ENCODE assay signal across 21 cellular contexts in genomic region chr2:217184242-217184641, GRCh38.
"Had no signal": no experiment of that assay in that cellular context is flagged by ENCODE, and none has a peak within 500 bp of the region (broad histone marks: within the 10 kb centered on the region; RNA-seq: fewer than 3 reads in every experiment).

No MANE protein-coding gene starts in this region.

- H3K4me2 ChIP-seq: hepatocyte, neural progenitor cell had no signal

- DNase-seq: colonic mucosa; effector CD8-positive, alpha-beta T cell; heart left ventricle; kidney glomerular epithelial cell; left ventricle myocardium superior; naive thymus-derived CD4-positive, alpha-beta T cell; right lobe of liver; small intestine; stimulated activated CD4-positive, alpha-beta T cell treated with anti-CD3 and anti-CD28 coated beads, Interleukin-15, amount 100 ng/mL, for 24 hours; stimulated activated CD4-positive, alpha-beta T cell treated with anti-CD3 and anti-CD28 coated beads, Interleukin-2, amount 100 ng/mL, for 48 hours; stimulated activated naive B cell treated with anti-CD40 and anti-IgM and Interleukin-4, amounts not matched to agents 10 μg/mL and 1 μg/mL and 100 μg/mL, for 72 hours; upper lobe of left lung had no signal

- H3K27me3 ChIP-seq: colonic mucosa, gastroesophageal sphincter, heart left ventricle, hepatocyte, neural progenitor cell, right lobe of liver, tibial nerve, upper lobe of left lung had no signal

- ATAC-seq: gastroesophageal sphincter; heart left ventricle; left ventricle myocardium superior; naive thymus-derived CD4-positive, alpha-beta T cell; right lobe of liver; stimulated activated naive B cell treated with anti-CD40 and anti-IgM and Interleukin-4, amounts not matched to agents 10 μg/mL and 1 μg/mL and 100 μg/mL, for 72 hours had no signal

- H3K36me3 ChIP-seq: colonic mucosa, gastroesophageal sphincter, heart left ventricle, neural progenitor cell, right lobe of liver, thoracic aorta, tibial nerve, upper lobe of left lung had no signal

- H3K4me1 ChIP-seq: colonic mucosa, neural progenitor cell, parathyroid adenoma, right lobe of liver, upper lobe of left lung had no signal

- H3K9ac ChIP-seq: neural progenitor cell, parathyroid adenoma had no signal

- H3K4me3 ChIP-seq: colonic mucosa, gastroesophageal sphincter, heart left ventricle, hepatocyte, lung, neural progenitor cell, right lobe of liver, thoracic aorta, tibial nerve, upper lobe of left lung had no signal

- H2AFZ ChIP-seq: hepatocyte, neural progenitor cell, parathyroid adenoma had no signal

- H3K27ac ChIP-seq: colonic mucosa, gastroesophageal sphincter, heart left ventricle, hepatocyte, neural progenitor cell, parathyroid adenoma, right lobe of liver, tibial nerve, upper lobe of left lung had no signal

- H3K79me2 ChIP-seq: hepatocyte, parathyroid adenoma had no signal

- FAIRE-seq: islet of Langerhans, small intestine, urothelium cell line had no signal

- H3K9me3 ChIP-seq: colonic mucosa, gastroesophageal sphincter, heart left ventricle, right lobe of liver, thoracic aorta, tibial nerve, upper lobe of left lung had no signal
